ENCODE assay signal across 13 cellular contexts in the genomic region with DNA sequence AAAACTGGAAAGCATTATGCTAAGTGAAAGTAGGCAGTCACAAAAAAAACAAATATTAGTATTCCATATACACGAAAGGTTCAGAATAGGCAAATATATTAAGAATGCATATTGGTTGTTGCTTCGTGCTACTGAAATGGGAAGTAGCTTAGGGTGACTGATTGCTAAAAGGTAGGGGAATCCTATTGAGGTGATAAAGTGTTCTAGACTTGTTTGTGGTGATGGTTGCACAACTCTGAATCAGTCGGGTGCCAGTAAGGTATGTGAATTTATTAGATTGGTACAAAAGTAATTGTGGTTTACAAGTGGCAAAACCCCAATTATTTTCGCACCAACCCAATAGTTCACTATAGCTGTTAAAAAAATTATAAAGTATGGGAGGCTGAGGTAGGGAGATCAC. TPM values are rescaled to one million over a fixed set of nuclear protein-coding genes. Genes with fewer than 3 reads are reported as not detected.
DNase-seq lines count a peak whose midpoint lies in the region; ATAC-seq and TF ChIP-seq lines count a peak whose summit lies in the region.
"Had no signal": no experiment of that assay in that cellular context is flagged by ENCODE, and none has a peak within 500 bp of the region (broad histone marks: within the 10 kb centered on the region; RNA-seq: fewer than 3 reads in every experiment).

No MANE protein-coding gene starts in this region.

- H3K4me3 ChIP-seq in breast epithelium: no peak overlapping the region
- H3K4me3 ChIP-seq in NB4 (ENCODE audit: low read depth, low read length): no peak overlapping the region
- no peak overlapping the region for H3K4me3 ChIP-seq in epithelial cell of esophagus (ENCODE audit: low read length)
- no peak overlapping the region for H3K4me3 ChIP-seq in upper lobe of right lung
- H3K4me3 ChIP-seq: HAP-1 had no signal

- H3K4me3 Mint-ChIP-seq in MCF 10A (ENCODE audit: unreplicated experiment): no peak overlapping the region
- H3K4me3 Mint-ChIP-seq: activated CD4-positive, alpha-beta T cell treated with anti-CD3 and anti-CD28 coated beads, Interleukin-2, amount 10 ng/mL, durations not matched to agents 24 days and 14 days had no signal

- H3K36me3 ChIP-seq in breast epithelium (no peaks in the 10 kb centered on the region), upper lobe of right lung (no peaks in the 10 kb centered on the region)
- H3K36me3 ChIP-seq: HAP-1 had no signal

- no TSS peak for BruUV-seq in MCF 10A (replicated peaks; lab: Mats Ljungman, UMichigan)

- peaks cover 14% of the 10 kb centered on the region for H3K36me3 Mint-ChIP-seq in MCF 10A (ENCODE audit: insufficient read depth, unreplicated experiment)

- H3K27ac ChIP-seq in breast epithelium (no peak overlapping the region), upper lobe of right lung (no peak overlapping the region)

- no peak overlapping the region for H3K27ac Mint-ChIP-seq in MCF 10A (ENCODE audit: low read depth, unreplicated experiment)
- H3K27ac Mint-ChIP-seq: activated CD4-positive, alpha-beta T cell treated with anti-CD3 and anti-CD28 coated beads, Interleukin-2, amount 10 ng/mL, durations not matched to agents 24 days and 14 days had no signal

- ATAC-seq in upper lobe of right lung: peak; percentile 36
- no peak for ATAC-seq in HG03025 (IDR thresholded peaks at IDR 0.05; ENCODE audit: low FRiP score, unreplicated experiment)
- ATAC-seq in GM19351 (IDR thresholded peaks at IDR 0.05; ENCODE audit: unreplicated experiment): no peak
- no peak for ATAC-seq in HG02623 (IDR thresholded peaks at IDR 0.05; ENCODE audit: unreplicated experiment)

- intact Hi-C loops in MCF 10A (cut with micrococcal nuclease) (no loop called here), breast epithelium (cut with DNase I; ENCODE audit: low total_unique reads) (no loop called here), upper lobe of right lung (cut with DNase I) (no loop called here)

- no peaks in the 10 kb centered on the region for H3K9me3 Mint-ChIP-seq in MCF 10A (ENCODE audit: unreplicated experiment)
- H3K9me3 Mint-ChIP-seq: activated CD4-positive, alpha-beta T cell treated with anti-CD3 and anti-CD28 coated beads, Interleukin-2, amount 10 ng/mL, durations not matched to agents 24 days and 14 days had no signal

- TF ChIP-seq CTCF in MCF 10A (IDR thresholded peaks at IDR 0.05; ENCODE audit: unreplicated experiment) (no peak), breast epithelium (IDR thresholded peaks at IDR 0.05) (no peak), NB4 (IDR thresholded peaks at IDR 0.05; ENCODE audit: low read depth, low read length) (no peak), epithelial cell of esophagus (IDR thresholded peaks at IDR 0.05; ENCODE audit: insufficient read depth, low read depth, low read length, missing control alignments) (no peak), upper lobe of right lung (IDR thresholded peaks at IDR 0.05) (no peak)

- DNase-seq in MCF 10A (ENCODE audit: unreplicated experiment): peak; percentile 55
- DNase-seq in breast epithelium (ENCODE audit: low spot score in 2 of 2): no peak
- peak; percentile 58 for DNase-seq in NB4 (ENCODE audit: low read depth)
- peak; percentile 84 for DNase-seq in epithelial cell of esophagus (ENCODE audit: low read depth)
- DNase-seq in upper lobe of right lung: no peak
- DNase-seq: activated CD4-positive, alpha-beta T cell treated with anti-CD3 and anti-CD28 coated beads, Interleukin-2, amount 10 ng/mL, durations not matched to agents 24 days and 14 days; midbrain; NCI-H2029 treated with DMSO at 0.1 percent for 48 hours; stimulated activated CD4-positive, alpha-beta T cell treated with anti-CD3 and anti-CD28 coated beads, Interleukin-1b, Interleukin-23, amount 100 ng/mL, for 48 hours had no signal

- POLR2A ChIA-PET in MCF 10A (lab: Yijun Ruan, JAX): interaction anchor here (1.0 to 1.7 kb wide), 4 partner anchors 9 to 74 kb away, joined by 3 to 8 read pairs (median 5); no protein-coding TSS in a partner anchor

- TF ChIP-seq POLR2A in breast epithelium (IDR thresholded peaks at IDR 0.05) (no peak), NB4 (IDR thresholded peaks at IDR 0.05; ENCODE audit: extremely low read depth, insufficient read length) (no peak)

- no peaks in the 10 kb centered on the region for H3K27me3 Mint-ChIP-seq in MCF 10A (ENCODE audit: insufficient read depth, unreplicated experiment)
- H3K27me3 Mint-ChIP-seq: activated CD4-positive, alpha-beta T cell treated with anti-CD3 and anti-CD28 coated beads, Interleukin-2, amount 10 ng/mL, durations not matched to agents 24 days and 14 days had no signal

- peaks cover 6% of the 10 kb centered on the region for H3K4me1 Mint-ChIP-seq in MCF 10A (ENCODE audit: insufficient read depth, unreplicated experiment)

- H3K27me3 ChIP-seq in breast epithelium (no peaks in the 10 kb centered on the region), upper lobe of right lung (no peaks in the 10 kb centered on the region)

- H3K4me1 ChIP-seq in breast epithelium (no peaks in the 10 kb centered on the region), upper lobe of right lung (peaks cover 3% of the 10 kb centered on the region)
- H3K4me1 ChIP-seq: HAP-1 had no signal

- CTCF ChIA-PET in MCF 10A (lab: Yijun Ruan, JAX): interaction anchor here (1.0 kb wide), 1 partner anchor 18 kb away, joined by 3 read pairs; no protein-coding TSS in a partner anchor

- H3K9me3 ChIP-seq in breast epithelium (no peaks in the 10 kb centered on the region), upper lobe of right lung (no peaks in the 10 kb centered on the region)
- H3K9me3 ChIP-seq: HAP-1 had no signal

RNA-seq across cellular contexts. Expression of a gene that starts 20.7 kb away (rescaled TPM):
- total RNA-seq in MCF 10A (2022) (101 and 105 TPM in 2 replicates), breast epithelium (100 to 1,000 TPM; 148 to 260 (median 189) TPM), upper lobe of right lung (112 TPM)

Comparison
In these comparisons a context has a peak if more than half of its experiments do, and no peak if none do; other contexts are left out.
1. DNase-seq: peak in MCF 10A (single experiment), NB4 (single experiment) and epithelial cell of esophagus (single experiment); none in breast epithelium (0 of 2) and upper lobe of right lung (single experiment).